8 cellular contexts compared by ENCODE assay signal in genomic region chr2:102473020-102473419, GRCh38. TPM values are rescaled to one million over a fixed set of nuclear protein-coding genes. Genes with fewer than 3 reads are reported as not detected.
A peak's percentile ranks its signal among the peaks of the same experiment; 100 is the strongest.
DNase-seq lines count a peak whose midpoint lies in the region; ATAC-seq and TF ChIP-seq lines count a peak whose summit lies in the region.

Gene SLC9A4, plus strand, starts transcription at chr2:102473226. Its CDS starts 534 bp downstream, at chr2:102473760.

- H3K27me3 Mint-ChIP-seq in brain: peaks cover 6% of the 10 kb centered on the region

- H3K36me3 ChIP-seq in BE2C: no peaks in the 10 kb centered on the region
- H3K36me3 ChIP-seq in left lung: no peaks in the 10 kb centered on the region

- no peaks in the 10 kb centered on the region for H3K27me3 ChIP-seq in BE2C
- H3K27me3 ChIP-seq in HL-60 (ENCODE audit: insufficient read depth, poor library complexity, severe bottlenecking): peaks cover 6% of the 10 kb centered on the region
- no peaks in the 10 kb centered on the region for H3K27me3 ChIP-seq in left lung

- peak; percentile 73 for TF ChIP-seq CTCF in BE2C (IDR thresholded peaks at IDR 0.05; ENCODE audit: low read depth, low read length)
- TF ChIP-seq CTCF in HL-60 (IDR thresholded peaks at IDR 0.05; ENCODE audit: insufficient read depth, low read length): peak; percentile 82
- TF ChIP-seq CTCF in brain (conservative IDR thresholded peaks at IDR 0.05): peak; percentile 79 to 88
- peak; percentile 78 to 87 for TF ChIP-seq CTCF in left lung (IDR thresholded peaks at IDR 0.05)

- peaks cover 8% of the 10 kb centered on the region for H3K36me3 Mint-ChIP-seq in brain

- ATAC-seq in GM18498 (IDR thresholded peaks at IDR 0.05; ENCODE audit: unreplicated experiment): peak; percentile 69
- peak; percentile 94 for ATAC-seq in left lung

- peaks cover 4% of the 10 kb centered on the region for H3K4me1 Mint-ChIP-seq in brain

- no peak within 1 kb of the TSS for H3K4me3 Mint-ChIP-seq in brain

- DNase-seq in BE2C (peak; percentile 10), HL-60 (ENCODE audit: low read depth in 1 of 2, low spot score in 1 of 2) (peak in 1 of 2 experiments; percentile 31), SW480 (ENCODE audit: low spot score) (peak; percentile 60), left lung (no peak), NCI-H446 treated with DMSO at 0.1 percent for 48 hours (lab: John Stamatoyannopoulos, UW) (no peak)
- peak; percentile 13 to 50 (median 40) for DNase-seq in stimulated activated CD4-positive, alpha-beta T cell treated with anti-CD3 and anti-CD28 coated beads, TNF-alpha, amount 100 ng/mL, for 48 hours (ENCODE audit: low read depth in 3 of 3)

- intact Hi-C loops in left lung (cut with DNase I): loop anchor here in 1 of 2 donors (10.0 kb wide), 1 partner anchor 142 kb away; the partner anchor contains the start of gene SLC9A2

- H3K4me1 ChIP-seq in BE2C (no peaks in the 10 kb centered on the region), left lung (no peaks in the 10 kb centered on the region)

- H3K9me3 Mint-ChIP-seq in brain: peaks cover 4 to 23% (median 17%) of the 10 kb centered on the region in 5 experiments

- H3K4me3 ChIP-seq in BE2C (ENCODE audit: low read depth, low read length) (no peak within 1 kb of the TSS), HL-60 (replicated peaks; ENCODE audit: insufficient read depth, low read length) (no peak within 1 kb of the TSS), left lung (no peak within 1 kb of the TSS)

- H3K9me3 ChIP-seq in BE2C (no peaks in the 10 kb centered on the region), left lung (peaks cover 0 to 13% of the 10 kb centered on the region in 2 donors)

- H3K27ac ChIP-seq in HL-60 (replicated peaks) (no peak within 1 kb of the TSS), left lung (no peak within 1 kb of the TSS)

- no peak within 1 kb of the TSS for H3K27ac Mint-ChIP-seq in brain

RNA-seq across cellular contexts. Expression of gene SLC9A4, which starts in this region (rescaled TPM):
- not detected for polyA plus RNA-seq in BE2C (2012; ENCODE audit: insufficient read depth, insufficient read length, low read depth)
- not detected for polyA plus RNA-seq in brain (ENCODE audit: insufficient read depth, low read depth, low replicate concordance)
- not detected for total RNA-seq in left lung

Comparison
In these comparisons a context has a peak if more than half of its experiments do, and no peak if none do; other contexts are left out.
1. Peak in ATAC-seq in left lung; RNA of the gene not detected or under 1 TPM.
2. DNase-seq: peak in BE2C (single experiment), SW480 (single experiment) and stimulated activated CD4-positive, alpha-beta T cell treated with anti-CD3 and anti-CD28 coated beads, TNF-alpha, amount 100 ng/mL, for 48 hours (3 of 3); none in left lung (0 of 2) and NCI-H446 treated with DMSO at 0.1 percent for 48 hours (single experiment).
3. Peak in every context shown above with its lines, with median percentiles within 50 percentile points of each other: CTCF ChIP-seq.